Comparison of ENCODE assay signal across 32 cellular contexts in genomic region chr6:39642300-39642699, GRCh38.
A peak's percentile ranks its signal among the peaks of the same experiment; 100 is the strongest.
DNase-seq lines count a peak whose midpoint lies in the region; ATAC-seq, FAIRE-seq and TF ChIP-seq lines count a peak whose summit lies in the region.
"Had no signal": no experiment of that assay in that cellular context is flagged by ENCODE, and none has a peak within 500 bp of the region (broad histone marks: within the 10 kb centered on the region; RNA-seq: fewer than 3 reads in every experiment).

No MANE protein-coding gene starts in this region.

- peak; percentile 87 for ATAC-seq in GM23338
- no peak for ATAC-seq in HG03097 (IDR thresholded peaks at IDR 0.05; ENCODE audit: low FRiP score, unreplicated experiment)
- ATAC-seq: activated CD8-positive, alpha-beta memory T cell treated with anti-CD3 and anti-CD28 coated beads, Interleukin-2, amount 10 ng/mL, durations not matched to agents 7 days and 5 days; activated T-cell treated with anti-CD3 and anti-CD28 coated beads, Interleukin-2, amount 50 U/mL, for 4 hours; pancreas; right cardiac atrium; T-cell had no signal

- no peaks in the 10 kb centered on the region for H3K9me2 ChIP-seq in GM23338 (ENCODE audit: insufficient read depth)

- TF ChIP-seq POLR2A in GM12891 (IDR thresholded peaks at IDR 0.05; ENCODE audit: low read depth, low read length): no peak

- no peaks in the 10 kb centered on the region for H3K9me3 Mint-ChIP-seq in GM23338
- H3K9me3 Mint-ChIP-seq in neural progenitor cell: no peaks in the 10 kb centered on the region
- no peaks in the 10 kb centered on the region for H3K9me3 Mint-ChIP-seq in glutamatergic neuron (ENCODE audit: unreplicated experiment)
- H3K9me3 Mint-ChIP-seq: activated B cell treated with CpG ODN at 0.5 μM for 24 hours; activated T-cell treated with anti-CD3 and anti-CD28 coated beads, Interleukin-2, amount 50 U/mL, for 4 hours; central memory CD8-positive, alpha-beta T cell; memory B cell; stimulated activated naive CD8-positive, alpha-beta T cell treated with anti-CD3 and anti-CD28 coated beads, Interleukin-15, Interleukin-2, amounts not matched to agents 100 ng/mL and 50 ng/mL, for 24 hours; T-cell had no signal

- H3K4me1 Mint-ChIP-seq in GM23338: no peaks in the 10 kb centered on the region; the same call in 2 of the 3 replicates
- no peaks in the 10 kb centered on the region for H3K4me1 Mint-ChIP-seq in neural progenitor cell
- H3K4me1 Mint-ChIP-seq in glutamatergic neuron (ENCODE audit: low read depth, unreplicated experiment): no peaks in the 10 kb centered on the region
- H3K4me1 Mint-ChIP-seq: activated B cell treated with CpG ODN at 0.5 μM for 24 hours; activated CD8-positive, alpha-beta memory T cell treated with anti-CD3 and anti-CD28 coated beads, Interleukin-2, amount 10 ng/mL, durations not matched to agents 7 days and 5 days; central memory CD8-positive, alpha-beta T cell; memory B cell; T-cell had no signal

- no peaks in the 10 kb centered on the region for H3K36me3 ChIP-seq in GM23338 (ENCODE audit: insufficient read depth)
- H3K36me3 ChIP-seq in neural progenitor cell: no peaks in the 10 kb centered on the region
- H3K36me3 ChIP-seq: BLaER1, pancreas had no signal

- H3K36me3 Mint-ChIP-seq in GM23338 (ENCODE audit: low read depth) (no peaks in the 10 kb centered on the region), neural progenitor cell (no peaks in the 10 kb centered on the region), glutamatergic neuron (ENCODE audit: unreplicated experiment) (no peaks in the 10 kb centered on the region)
- H3K36me3 Mint-ChIP-seq: activated CD8-positive, alpha-beta memory T cell treated with anti-CD3 and anti-CD28 coated beads, Interleukin-2, amount 10 ng/mL, durations not matched to agents 7 days and 5 days; memory B cell; T-cell had no signal

- H3K4me3 Mint-ChIP-seq in GM23338 (no peak overlapping the region), neural progenitor cell (no peak overlapping the region), glutamatergic neuron (ENCODE audit: unreplicated experiment) (no peak overlapping the region)
- H3K4me3 Mint-ChIP-seq: activated B cell treated with CpG ODN at 0.5 μM for 24 hours; activated CD8-positive, alpha-beta memory T cell treated with anti-CD3 and anti-CD28 coated beads, Interleukin-2, amount 10 ng/mL, durations not matched to agents 7 days and 5 days; activated T-cell treated with anti-CD3 and anti-CD28 coated beads, Interleukin-2, amount 50 U/mL, for 4 hours; central memory CD8-positive, alpha-beta T cell; memory B cell; stimulated activated naive CD8-positive, alpha-beta T cell treated with anti-CD3 and anti-CD28 coated beads, Interleukin-15, Interleukin-2, amounts not matched to agents 100 ng/mL and 50 ng/mL, for 24 hours; T-cell had no signal

- DNase-seq in GM23338 (ENCODE audit: low spot score): peak; percentile 64
- peak; percentile 58 for DNase-seq in SK-MEL-5 (ENCODE audit: low read depth, low spot score)
- peak; percentile 4 for DNase-seq in epithelial cell of esophagus (ENCODE audit: low read depth)
- DNase-seq in neural progenitor cell (ENCODE audit: low spot score): peak; percentile 26
- DNase-seq in activated CD8-positive, alpha-beta memory T cell treated with anti-CD3 and anti-CD28 coated beads for 24 hours: no peak
- DNase-seq in GM12891 (ENCODE audit: insufficient read length, low spot score): no peak
- DNase-seq in glutamatergic neuron: no peak
- DNase-seq: activated B cell treated with CpG ODN at 0.5 μM for 24 hours; activated CD8-positive, alpha-beta memory T cell treated with anti-CD3 and anti-CD28 coated beads, Interleukin-2, amount 10 ng/mL, durations not matched to agents 7 days and 5 days; activated gamma-delta T cell treated with Interleukin-2 at 50 U/mL for 16 hours; activated T-cell treated with anti-CD3 and anti-CD28 coated beads, Interleukin-2, amount 50 U/mL, for 4 hours; dorsolateral prefrontal cortex; GDM1; HCEC 1CT; hippocampal formation; NCI-H146; NCI-H2107; NCI-H345; NCI-H82; pancreas; right cardiac atrium; SIG-M5; stimulated activated CD4-positive, alpha-beta T cell treated with anti-CD3 and anti-CD28 coated beads, Interleukin-1b, Interleukin-23, amount 100 ng/mL, for 48 hours; T-cell; testis had no signal

- H3K79me2 ChIP-seq in GM23338 (replicated peaks; ENCODE audit: insufficient read depth): no peaks in the 10 kb centered on the region
- H3K79me2 ChIP-seq in neural progenitor cell (ENCODE audit: low read depth): no peaks in the 10 kb centered on the region

- H3F3A ChIP-seq in GM23338 (replicated peaks; ENCODE audit: low read depth): no peaks in the 10 kb centered on the region
- H3F3A ChIP-seq in neural progenitor cell (ENCODE audit: low read depth): no peaks in the 10 kb centered on the region

- H3K9me3 ChIP-seq in neural progenitor cell (ENCODE audit: low read depth): no peaks in the 10 kb centered on the region
- H3K9me3 ChIP-seq: BLaER1, pancreas, testis had no signal

- H3K4me3 ChIP-seq in GM23338: no peak overlapping the region
- H3K4me3 ChIP-seq in epithelial cell of esophagus (ENCODE audit: low read length): no peak overlapping the region
- H3K4me3 ChIP-seq in neural progenitor cell: no peak overlapping the region
- H3K4me3 ChIP-seq: BLaER1, dorsolateral prefrontal cortex, pancreas, testis had no signal

- peak; percentile 56 to 69 for TF ChIP-seq CTCF in GM23338 (conservative IDR thresholded peaks at IDR 0.05; ENCODE audit: low read depth in 2 of 2)
- no peak for TF ChIP-seq CTCF in epithelial cell of esophagus (IDR thresholded peaks at IDR 0.05; ENCODE audit: insufficient read depth, low read depth, low read length, missing control alignments)
- no peak for TF ChIP-seq CTCF in neural progenitor cell (IDR thresholded peaks at IDR 0.05)
- no peak for TF ChIP-seq CTCF in glutamatergic neuron (IDR thresholded peaks at IDR 0.05; ENCODE audit: partially characterized antibody, unreplicated experiment)

- H3K27me3 Mint-ChIP-seq in GM23338 (ENCODE audit: insufficient read depth, low read depth, poor library complexity) (no peaks in the 10 kb centered on the region), neural progenitor cell (ENCODE audit: insufficient read depth, low read depth) (no peaks in the 10 kb centered on the region), glutamatergic neuron (ENCODE audit: unreplicated experiment) (no peaks in the 10 kb centered on the region)

- no peak for FAIRE-seq in GM12891 (lab: Jason Lieb, UNC)
- FAIRE-seq: frontal cortex, pancreas, RCC 7860 had no signal

- H3K4me2 ChIP-seq in GM23338 (no peak overlapping the region), neural progenitor cell (no peak overlapping the region)
- H3K4me2 ChIP-seq: BLaER1 had no signal

- H4K20me1 ChIP-seq in GM23338 (replicated peaks; ENCODE audit: insufficient read depth) (no peaks in the 10 kb centered on the region), neural progenitor cell (ENCODE audit: low read depth) (no peaks in the 10 kb centered on the region)
- H4K20me1 ChIP-seq: BLaER1 had no signal

- H3K27ac Mint-ChIP-seq in GM23338 (no peak overlapping the region), neural progenitor cell (no peak overlapping the region), glutamatergic neuron (ENCODE audit: unreplicated experiment) (no peak overlapping the region)
- H3K27ac Mint-ChIP-seq: activated B cell treated with CpG ODN at 0.5 μM for 24 hours; activated CD8-positive, alpha-beta memory T cell treated with anti-CD3 and anti-CD28 coated beads, Interleukin-2, amount 10 ng/mL, durations not matched to agents 7 days and 5 days; memory B cell; stimulated activated naive CD8-positive, alpha-beta T cell treated with anti-CD3 and anti-CD28 coated beads, Interleukin-15, Interleukin-2, amounts not matched to agents 100 ng/mL and 50 ng/mL, for 24 hours; T-cell had no signal

- no peak overlapping the region for H3K9ac ChIP-seq in neural progenitor cell
- H3K9ac ChIP-seq: BLaER1 had no signal

- H3K4me1 ChIP-seq in GM23338 (ENCODE audit: insufficient read depth): no peaks in the 10 kb centered on the region
- no peaks in the 10 kb centered on the region for H3K4me1 ChIP-seq in neural progenitor cell
- H3K4me1 ChIP-seq: pancreas, testis had no signal

- H3K27ac ChIP-seq in GM23338 (ENCODE audit: low read depth) (no peak overlapping the region), neural progenitor cell (no peak overlapping the region)
- H3K27ac ChIP-seq: BLaER1, dorsolateral prefrontal cortex, pancreas, testis had no signal

- in situ Hi-C loops in SK-MEL-5 (cut with HindIII; ENCODE audit: low pct_unique_long_range_greater_than_20kb, low sequenced_read_pairs): no loop called here

- H2AFZ ChIP-seq in GM23338 (peak overlapping the region; percentile 38; the same call in 1 of the 2 replicates), neural progenitor cell (replicated peaks) (peak overlapping the region; percentile 84)

- H3K27me3 ChIP-seq in GM23338 (ENCODE audit: insufficient read depth) (no peaks in the 10 kb centered on the region), neural progenitor cell (no peaks in the 10 kb centered on the region)
- H3K27me3 ChIP-seq: BLaER1, dorsolateral prefrontal cortex, pancreas, testis had no signal

TF ChIP-seq in GM23338, 12 proteins besides CTCF, POLR2A, EP300 and RAD21 (continues in another document):
- no peak for TF ChIP-seq JUNB (IDR thresholded peaks at IDR 0.05; ENCODE audit: unreplicated experiment)

TF ChIP-seq in GM12891, 5 proteins besides CTCF, POLR2A, EP300 and RAD21:
- TF ChIP-seq POLR2AphosphoS5 (IDR thresholded peaks at IDR 0.05; ENCODE audit: low read depth, low read length): no peak
- TF ChIP-seq PAX5 (IDR thresholded peaks at IDR 0.05; ENCODE audit: insufficient read depth, low read length, severe bottlenecking): no peak
- TF ChIP-seq TAF1 (IDR thresholded peaks at IDR 0.05; ENCODE audit: low read depth, low read length): no peak
- no peak for TF ChIP-seq SPI1 (IDR thresholded peaks at IDR 0.05; ENCODE audit: low read depth, low read length)
- no peak for TF ChIP-seq POU2F2 (IDR thresholded peaks at IDR 0.05; ENCODE audit: low read depth, low read length)

Comparison
In these comparisons a context has a peak if more than half of its experiments do, and no peak if none do; other contexts are left out.
1. DNase-seq: peak in GM23338 (single experiment), SK-MEL-5 (single experiment), epithelial cell of esophagus (single experiment) and neural progenitor cell (single experiment); none in activated CD8-positive, alpha-beta memory T cell treated with anti-CD3 and anti-CD28 coated beads for 24 hours (single experiment), GM12891 (single experiment) and glutamatergic neuron (single experiment).
2. CTCF ChIP-seq: peak in GM23338 (2 of 2); none in epithelial cell of esophagus (single experiment), neural progenitor cell (single experiment) and glutamatergic neuron (single experiment).